10 cellular contexts compared by ENCODE assay signal in the genomic region with DNA sequence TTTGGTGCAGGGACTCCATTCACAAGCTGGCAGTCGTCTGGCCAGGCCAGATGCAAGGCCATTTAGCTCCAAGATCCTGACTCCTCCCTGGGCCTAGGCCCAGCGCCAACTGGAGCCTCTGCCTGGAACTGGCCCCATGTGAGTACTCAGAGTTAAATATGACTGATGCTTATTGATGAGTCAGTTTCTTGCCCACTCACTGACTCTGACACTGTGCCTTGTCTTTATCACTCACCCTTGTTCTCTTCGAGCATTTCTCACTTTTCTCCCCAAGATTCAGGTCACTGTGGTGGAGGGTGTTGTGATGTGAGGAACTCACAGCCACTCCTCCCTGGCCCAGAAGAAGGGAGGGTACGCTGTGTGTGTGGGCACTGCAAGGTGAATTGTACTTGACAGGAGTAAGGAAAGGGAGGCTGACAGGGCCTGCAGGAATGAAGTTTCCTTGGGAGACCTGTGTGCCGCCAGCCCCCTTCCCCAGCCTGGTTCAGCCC. TPM values are rescaled to one million over a fixed set of nuclear protein-coding genes. Genes with fewer than 3 reads are reported as not detected.
DNase-seq lines count a peak whose midpoint lies in the region; ATAC-seq, FAIRE-seq and TF ChIP-seq lines count a peak whose summit lies in the region.
"Had no signal": no experiment of that assay in that cellular context is flagged by ENCODE, and none has a peak within 500 bp of the region (broad histone marks: within the 10 kb centered on the region; RNA-seq: fewer than 3 reads in every experiment).

No MANE protein-coding gene starts in this region.

- H3K4me1 ChIP-seq in A549: peaks cover 14% of the 10 kb centered on the region
- peaks cover 19% of the 10 kb centered on the region for H3K4me1 ChIP-seq in lower lobe of right lung

- TF ChIP-seq POLR2A in A549 (IDR thresholded peaks at IDR 0.05; ENCODE audit: low read length) (no peak), H54 (IDR thresholded peaks at IDR 0.05; ENCODE audit: low read depth, low read length) (no peak)

- ATAC-seq in A549 (peak; percentile 79), lower lobe of right lung (peak; percentile 40 to 58)

- DNase-seq in A549 (ENCODE audit: low read depth in 1 of 2, low spot score in 1 of 2) (no peak), H54 (ENCODE audit: insufficient read length, low spot score) (peak; percentile 81), cardiac fibroblast (ENCODE audit: low read depth in 2 of 2) (peak; percentile 84 to 90), lower lobe of right lung (no peak), NCI-H1694 treated with DMSO at 0.1 percent for 48 hours (lab: John Stamatoyannopoulos, UW) (no peak), AML-193 (lab: John Stamatoyannopoulos, UW) (no peak), SKM-1 (lab: John Stamatoyannopoulos, UW; ENCODE audit: unreplicated experiment) (no peak), DMS53 treated with DMSO at 0.1 percent for 48 hours (lab: John Stamatoyannopoulos, UW; ENCODE audit: unreplicated experiment) (no peak)
- DNase-seq: glutamatergic neuron, NCI-H187 had no signal

- FAIRE-seq in A549 (lab: Jason Lieb, UNC) (no peak), H54 (lab: Jason Lieb, UNC) (peak; percentile 80)

- H3K4me3 ChIP-seq in A549: no peak overlapping the region
- H3K4me3 ChIP-seq in cardiac fibroblast (replicated peaks in 1 of 2; ENCODE audit: low read depth in 2 of 2, low read length in 2 of 2): no peak overlapping the region
- H3K4me3 ChIP-seq in lower lobe of right lung: no peak overlapping the region

- intact Hi-C loops in lower lobe of right lung (cut with DNase I): no loop called here

- no peaks in the 10 kb centered on the region for H3K27me3 ChIP-seq in lower lobe of right lung (ENCODE audit: low read depth)

- POLR2A ChIA-PET in A549 (lab: Yijun Ruan, JAX): no interaction called here

- CTCF ChIA-PET in A549 (lab: Yijun Ruan, JAX): no interaction called here

- H3K27ac ChIP-seq in A549 (peak overlapping the region in 1 of 2 experiments; percentile 39; a peak in 2 of 6 replicates), lower lobe of right lung (no peak overlapping the region)

- peaks cover 35% of the 10 kb centered on the region for H3K36me3 ChIP-seq in lower lobe of right lung

- no peak for TF ChIP-seq CTCF in A549 (IDR thresholded peaks at IDR 0.05)
- TF ChIP-seq CTCF in cardiac fibroblast (IDR thresholded peaks at IDR 0.05; ENCODE audit: low read depth, low read length): no peak
- TF ChIP-seq CTCF in lower lobe of right lung (IDR thresholded peaks at IDR 0.05): no peak

- 66% methylated on average over 5 of the region's 5 CpGs for WGBS in A549 (ENCODE audit: missing lambda C conversion rate)

- H3K4me2 ChIP-seq in A549: no peak overlapping the region

- TF ChIP-seq EP300 in A549 (IDR thresholded peaks at IDR 0.05): no peak

- no peak for TF ChIP-seq RAD21 in A549 (conservative IDR thresholded peaks at IDR 0.05 in 1 of 2, IDR thresholded peaks at IDR 0.05 in 1 of 2)

- H3K9me3 ChIP-seq in A549: no peaks in the 10 kb centered on the region
- H3K9me3 ChIP-seq in lower lobe of right lung: no peaks in the 10 kb centered on the region

TF ChIP-seq in A549, 52 proteins besides CTCF, POLR2A, EP300 and RAD21:
- no peak for TF ChIP-seq GATA3 (IDR thresholded peaks at IDR 0.05; ENCODE audit: borderline replicate concordance)
- no peak for TF ChIP-seq PBX3 (IDR thresholded peaks at IDR 0.05)
- no peak for TF ChIP-seq FOXS1 (CRISPR knock-in tag; IDR thresholded peaks at IDR 0.05)
- TF ChIP-seq HOXB5 (CRISPR knock-in tag; IDR thresholded peaks at IDR 0.05): no peak
- peak; percentile 23 for TF ChIP-seq MAFK (IDR thresholded peaks at IDR 0.05; ENCODE audit: partially characterized antibody)
- TF ChIP-seq HDAC2 (IDR thresholded peaks at IDR 0.05): no peak
TF ChIP-seq in A549: peak in this region for 1.

RNA-seq across cellular contexts. Expression of gene ST3GAL4, which starts 23.2 kb away (rescaled TPM):
- polyA plus RNA-seq in A549 (2011; rRNA removed) (11.9 and 17.3 TPM in 2 replicates), A549 (2017; fragmentation: RNase III; extraction: RNeasy Plus Mini Kit Qiagen cat#74134 plus additional on column Dnase treatment) (16.5 to 19.7 TPM (median 17.5 TPM) in 3 replicates)
- 25.4 and 31.5 TPM in 2 replicates for polyA plus RNA-seq in A549 (2012; cell fraction: cytosol; rRNA removed)
- polyA plus RNA-seq in A549 (2012; cell fraction: nucleus; rRNA removed): 28.4 and 28.9 TPM in 2 replicates
- polyA minus RNA-seq in A549 (2011; rRNA and poly(A)+ RNA removed): 17.9 and 19.2 TPM in 2 replicates
- total RNA-seq in lower lobe of right lung: 26.2 TPM

RNA-seq across cellular contexts. Expression of gene DCPS, which starts 28.4 kb away (rescaled TPM):
- 21.3 and 23.0 TPM in 2 replicates for polyA plus RNA-seq in A549 (2011; rRNA removed)
- 40.2 and 41.6 TPM in 2 replicates for polyA plus RNA-seq in A549 (2012; cell fraction: cytosol; rRNA removed)
- 33.1 and 39.1 TPM in 2 replicates for polyA plus RNA-seq in A549 (2012; cell fraction: nucleus; rRNA removed)
- 17.0 to 17.9 TPM (median 17.8 TPM) in 3 replicates for polyA plus RNA-seq in A549 (2017; fragmentation: RNase III; extraction: RNeasy Plus Mini Kit Qiagen cat#74134 plus additional on column Dnase treatment)
- polyA minus RNA-seq in A549 (2011; rRNA and poly(A)+ RNA removed): 15.8 and 17.7 TPM in 2 replicates
- total RNA-seq in lower lobe of right lung: 14.7 TPM

RNA-seq across cellular contexts. Expression of gene TIRAP, which starts 49.4 kb away (rescaled TPM):
- 4.5 and 7.4 TPM in 2 replicates for polyA plus RNA-seq in A549 (2011; rRNA removed)
- polyA plus RNA-seq in A549 (2012; cell fraction: cytosol; rRNA removed): 4.4 and 5.1 TPM in 2 replicates
- polyA plus RNA-seq in A549 (2012; cell fraction: nucleus; rRNA removed): 6.4 and 6.6 TPM in 2 replicates
- 4.5 to 5.4 TPM (median 4.9 TPM) in 3 replicates for polyA plus RNA-seq in A549 (2017; fragmentation: RNase III; extraction: RNeasy Plus Mini Kit Qiagen cat#74134 plus additional on column Dnase treatment)
- polyA minus RNA-seq in A549 (2011; rRNA and poly(A)+ RNA removed): 13.1 and 14.3 TPM in 2 replicates
- 15.2 TPM for total RNA-seq in lower lobe of right lung

Comparison
In these comparisons a context has a peak if more than half of its experiments do, and no peak if none do; other contexts are left out.
1. DNase-seq: peak in H54 (single experiment) and cardiac fibroblast (2 of 2); none in A549 (0 of 2), lower lobe of right lung (single experiment), NCI-H1694 treated with DMSO at 0.1 percent for 48 hours (single experiment), AML-193 (0 of 2), SKM-1 (single experiment) and DMS53 treated with DMSO at 0.1 percent for 48 hours (single experiment).